Comparison of ENCODE assay signal across 2 cellular contexts in the genomic region with DNA sequence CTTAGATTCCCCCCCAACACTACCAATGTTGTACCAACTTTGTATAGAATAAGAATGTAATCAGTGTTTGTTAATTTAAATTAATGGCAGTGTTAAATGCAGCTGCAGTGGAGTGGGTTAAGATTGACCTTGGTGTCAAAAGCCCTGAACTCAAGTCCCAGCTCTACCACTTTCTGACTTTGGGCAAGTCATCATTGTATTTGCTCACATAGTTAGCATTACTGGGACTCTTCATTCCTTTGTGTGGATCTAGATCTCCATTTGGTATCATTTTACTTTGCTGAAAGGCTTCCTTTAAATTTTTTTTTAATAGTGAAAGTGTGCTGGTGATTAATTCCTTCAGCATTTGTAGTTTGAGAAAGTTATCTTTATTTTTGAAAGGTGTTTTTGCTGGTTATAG.
TF ChIP-seq lines count a peak whose summit lies in the region.

No MANE protein-coding gene starts in this region.

TF ChIP-seq in HCT116, 20 proteins besides CTCF, POLR2A, EP300 and RAD21 (continued from another document):
- TF ChIP-seq REST (IDR thresholded peaks at IDR 0.05; ENCODE audit: low read depth) (no peak), YY1 (IDR thresholded peaks at IDR 0.05; ENCODE audit: extremely low read depth, insufficient replicate concordance, low read depth, low read length) (no peak), ZFX (IDR thresholded peaks at IDR 0.05) (no peak), ELF1 (IDR thresholded peaks at IDR 0.05; ENCODE audit: borderline replicate concordance, low read depth) (no peak), CEBPB (IDR thresholded peaks at IDR 0.05; ENCODE audit: low read depth) (no peak), POLR2AphosphoS5 (IDR thresholded peaks at IDR 0.05; ENCODE audit: low read depth, low read length) (no peak), SIN3A (IDR thresholded peaks at IDR 0.05; ENCODE audit: low read depth) (no peak), FOSL1 (IDR thresholded peaks at IDR 0.05; ENCODE audit: low read depth) (no peak)
- TF ChIP-seq, protein P1, sequence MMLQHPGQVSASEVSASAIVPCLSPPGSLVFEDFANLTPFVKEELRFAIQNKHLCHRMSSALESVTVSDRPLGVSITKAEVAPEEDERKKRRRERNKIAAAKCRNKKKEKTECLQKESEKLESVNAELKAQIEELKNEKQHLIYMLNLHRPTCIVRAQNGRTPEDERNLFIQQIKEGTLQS (IDR thresholded peaks at IDR 0.05): no peak

TF ChIP-seq in WTC11, 78 proteins besides CTCF, POLR2A, EP300 and RAD21 (continued from another document):
- no peak for TF ChIP-seq RORB (CRISPR knock-in tag; IDR thresholded peaks at IDR 0.05)
- TF ChIP-seq, protein P2, sequence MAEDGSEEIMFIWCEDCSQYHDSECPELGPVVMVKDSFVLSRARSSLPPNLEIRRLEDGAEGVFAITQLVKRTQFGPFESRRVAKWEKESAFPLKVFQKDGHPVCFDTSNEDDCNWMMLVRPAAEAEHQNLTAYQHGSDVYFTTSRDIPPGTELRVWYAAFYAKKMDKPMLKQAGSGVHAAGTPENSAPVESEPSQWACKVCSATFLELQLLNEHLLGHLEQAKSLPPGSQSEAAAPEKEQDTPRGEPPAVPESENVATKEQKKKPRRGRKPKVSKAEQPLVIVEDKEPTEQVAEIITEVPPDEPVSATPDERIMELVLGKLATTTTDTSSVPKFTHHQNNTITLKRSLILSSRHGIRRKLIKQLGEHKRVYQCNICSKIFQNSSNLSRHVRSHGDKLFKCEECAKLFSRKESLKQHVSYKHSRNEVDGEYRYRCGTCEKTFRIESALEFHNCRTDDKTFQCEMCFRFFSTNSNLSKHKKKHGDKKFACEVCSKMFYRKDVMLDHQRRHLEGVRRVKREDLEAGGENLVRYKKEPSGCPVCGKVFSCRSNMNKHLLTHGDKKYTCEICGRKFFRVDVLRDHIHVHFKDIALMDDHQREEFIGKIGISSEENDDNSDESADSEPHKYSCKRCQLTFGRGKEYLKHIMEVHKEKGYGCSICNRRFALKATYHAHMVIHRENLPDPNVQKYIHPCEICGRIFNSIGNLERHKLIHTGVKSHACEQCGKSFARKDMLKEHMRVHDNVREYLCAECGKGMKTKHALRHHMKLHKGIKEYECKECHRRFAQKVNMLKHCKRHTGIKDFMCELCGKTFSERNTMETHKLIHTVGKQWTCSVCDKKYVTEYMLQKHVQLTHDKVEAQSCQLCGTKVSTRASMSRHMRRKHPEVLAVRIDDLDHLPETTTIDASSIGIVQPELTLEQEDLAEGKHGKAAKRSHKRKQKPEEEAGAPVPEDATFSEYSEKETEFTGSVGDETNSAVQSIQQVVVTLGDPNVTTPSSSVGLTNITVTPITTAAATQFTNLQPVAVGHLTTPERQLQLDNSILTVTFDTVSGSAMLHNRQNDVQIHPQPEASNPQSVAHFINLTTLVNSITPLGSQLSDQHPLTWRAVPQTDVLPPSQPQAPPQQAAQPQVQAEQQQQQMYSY (CRISPR knock-in tag; IDR thresholded peaks at IDR 0.05): no peak
- no peak for TF ChIP-seq ATF6 (CRISPR knock-in tag; IDR thresholded peaks at IDR 0.05)
- no peak for TF ChIP-seq MYBL2 (CRISPR knock-in tag; IDR thresholded peaks at IDR 0.05)
- TF ChIP-seq ZNF512 (CRISPR knock-in tag; IDR thresholded peaks at IDR 0.05; ENCODE audit: borderline replicate concordance): no peak
- no peak for TF ChIP-seq FOXK1 (CRISPR knock-in tag; IDR thresholded peaks at IDR 0.05)
- no peak for TF ChIP-seq SP1 (CRISPR knock-in tag; conservative IDR thresholded peaks at IDR 0.05)
- TF ChIP-seq TEAD1 (CRISPR knock-in tag; IDR thresholded peaks at IDR 0.05): no peak
- no peak for TF ChIP-seq ZNF121 (CRISPR knock-in tag; IDR thresholded peaks at IDR 0.05)
- no peak for TF ChIP-seq ELF4 (CRISPR knock-in tag; IDR thresholded peaks at IDR 0.05; ENCODE audit: low read depth)
- TF ChIP-seq, protein P3, sequence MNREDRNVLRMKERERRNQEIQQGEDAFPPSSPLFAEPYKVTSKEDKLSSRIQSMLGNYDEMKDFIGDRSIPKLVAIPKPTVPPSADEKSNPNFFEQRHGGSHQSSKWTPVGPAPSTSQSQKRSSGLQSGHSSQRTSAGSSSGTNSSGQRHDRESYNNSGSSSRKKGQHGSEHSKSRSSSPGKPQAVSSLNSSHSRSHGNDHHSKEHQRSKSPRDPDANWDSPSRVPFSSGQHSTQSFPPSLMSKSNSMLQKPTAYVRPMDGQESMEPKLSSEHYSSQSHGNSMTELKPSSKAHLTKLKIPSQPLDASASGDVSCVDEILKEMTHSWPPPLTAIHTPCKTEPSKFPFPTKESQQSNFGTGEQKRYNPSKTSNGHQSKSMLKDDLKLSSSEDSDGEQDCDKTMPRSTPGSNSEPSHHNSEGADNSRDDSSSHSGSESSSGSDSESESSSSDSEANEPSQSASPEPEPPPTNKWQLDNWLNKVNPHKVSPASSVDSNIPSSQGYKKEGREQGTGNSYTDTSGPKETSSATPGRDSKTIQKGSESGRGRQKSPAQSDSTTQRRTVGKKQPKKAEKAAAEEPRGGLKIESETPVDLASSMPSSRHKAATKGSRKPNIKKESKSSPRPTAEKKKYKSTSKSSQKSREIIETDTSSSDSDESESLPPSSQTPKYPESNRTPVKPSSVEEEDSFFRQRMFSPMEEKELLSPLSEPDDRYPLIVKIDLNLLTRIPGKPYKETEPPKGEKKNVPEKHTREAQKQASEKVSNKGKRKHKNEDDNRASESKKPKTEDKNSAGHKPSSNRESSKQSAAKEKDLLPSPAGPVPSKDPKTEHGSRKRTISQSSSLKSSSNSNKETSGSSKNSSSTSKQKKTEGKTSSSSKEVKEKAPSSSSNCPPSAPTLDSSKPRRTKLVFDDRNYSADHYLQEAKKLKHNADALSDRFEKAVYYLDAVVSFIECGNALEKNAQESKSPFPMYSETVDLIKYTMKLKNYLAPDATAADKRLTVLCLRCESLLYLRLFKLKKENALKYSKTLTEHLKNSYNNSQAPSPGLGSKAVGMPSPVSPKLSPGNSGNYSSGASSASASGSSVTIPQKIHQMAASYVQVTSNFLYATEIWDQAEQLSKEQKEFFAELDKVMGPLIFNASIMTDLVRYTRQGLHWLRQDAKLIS (CRISPR knock-in tag; IDR thresholded peaks at IDR 0.05; ENCODE audit: borderline replicate concordance): no peak
- TF ChIP-seq, protein P4, sequence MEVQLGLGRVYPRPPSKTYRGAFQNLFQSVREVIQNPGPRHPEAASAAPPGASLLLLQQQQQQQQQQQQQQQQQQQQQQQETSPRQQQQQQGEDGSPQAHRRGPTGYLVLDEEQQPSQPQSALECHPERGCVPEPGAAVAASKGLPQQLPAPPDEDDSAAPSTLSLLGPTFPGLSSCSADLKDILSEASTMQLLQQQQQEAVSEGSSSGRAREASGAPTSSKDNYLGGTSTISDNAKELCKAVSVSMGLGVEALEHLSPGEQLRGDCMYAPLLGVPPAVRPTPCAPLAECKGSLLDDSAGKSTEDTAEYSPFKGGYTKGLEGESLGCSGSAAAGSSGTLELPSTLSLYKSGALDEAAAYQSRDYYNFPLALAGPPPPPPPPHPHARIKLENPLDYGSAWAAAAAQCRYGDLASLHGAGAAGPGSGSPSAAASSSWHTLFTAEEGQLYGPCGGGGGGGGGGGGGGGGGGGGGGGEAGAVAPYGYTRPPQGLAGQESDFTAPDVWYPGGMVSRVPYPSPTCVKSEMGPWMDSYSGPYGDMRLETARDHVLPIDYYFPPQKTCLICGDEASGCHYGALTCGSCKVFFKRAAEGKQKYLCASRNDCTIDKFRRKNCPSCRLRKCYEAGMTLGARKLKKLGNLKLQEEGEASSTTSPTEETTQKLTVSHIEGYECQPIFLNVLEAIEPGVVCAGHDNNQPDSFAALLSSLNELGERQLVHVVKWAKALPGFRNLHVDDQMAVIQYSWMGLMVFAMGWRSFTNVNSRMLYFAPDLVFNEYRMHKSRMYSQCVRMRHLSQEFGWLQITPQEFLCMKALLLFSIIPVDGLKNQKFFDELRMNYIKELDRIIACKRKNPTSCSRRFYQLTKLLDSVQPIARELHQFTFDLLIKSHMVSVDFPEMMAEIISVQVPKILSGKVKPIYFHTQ (CRISPR knock-in tag; IDR thresholded peaks at IDR 0.05): no peak
TF ChIP-seq in WTC11: peak in this region for 0.
